In the genomic region with DNA sequence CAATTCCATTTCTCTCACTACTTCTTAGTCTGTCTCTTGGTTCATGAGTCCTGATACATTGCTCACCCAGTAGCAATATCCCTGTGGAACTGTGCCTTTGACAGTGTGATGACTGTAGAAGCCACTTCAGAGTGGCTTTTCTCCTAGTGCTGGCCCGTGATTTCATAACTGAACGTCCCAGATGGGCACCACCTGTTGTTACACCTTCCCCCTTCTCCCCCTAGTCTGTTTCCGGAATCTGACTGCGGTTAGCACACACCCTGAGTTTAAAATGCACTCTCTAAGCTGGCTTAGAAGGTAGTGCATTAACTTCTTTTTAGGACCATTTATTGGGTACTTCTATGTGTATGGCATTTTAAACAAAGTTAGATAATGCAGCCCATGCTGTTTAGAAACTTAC, we compare ENCODE assay signal across 18 cellular contexts.
"Had no signal": no experiment of that assay in that cellular context is flagged by ENCODE, and none has a peak within 500 bp of the region (broad histone marks: within the 10 kb centered on the region; RNA-seq: fewer than 3 reads in every experiment).

No MANE protein-coding gene starts in this region.

- H3K4me1 Mint-ChIP-seq: stimulated activated naive B cell treated with anti-CD40 and anti-IgM and Interleukin-4, amounts not matched to agents 10 μg/mL and 1 μg/mL and 100 μg/mL, for 72 hours had no signal

- ATAC-seq: left lobe of liver; naive thymus-derived CD8-positive, alpha-beta T cell; psoas muscle; sciatic nerve; stimulated activated naive B cell treated with anti-CD40 and anti-IgM and Interleukin-4, amounts not matched to agents 10 μg/mL and 1 μg/mL and 100 μg/mL, for 72 hours had no signal

- DNase-seq: effector memory CD4-positive, alpha-beta T cell; gastrocnemius medialis; islet precursor cell; mammary epithelial cell; naive thymus-derived CD8-positive, alpha-beta T cell; psoas muscle; spleen; stimulated activated CD4-positive, alpha-beta T cell treated with anti-CD3 and anti-CD28 coated beads, Interleukin-15, amount 100 ng/mL, for 24 hours; stimulated activated CD4-positive, alpha-beta T cell treated with anti-CD3 and anti-CD28 coated beads, Interleukin-1b, Interleukin-23, amount 100 ng/mL, for 48 hours; stimulated activated CD4-positive, alpha-beta T cell treated with anti-CD3 and anti-CD28 coated beads, Interleukin-4, amount 100 ng/mL, for 24 hours; stimulated activated naive B cell treated with anti-CD40 and anti-IgM and Interleukin-4, amounts not matched to agents 10 μg/mL and 1 μg/mL and 100 μg/mL, for 72 hours; stomach; transverse colon had no signal

- H3K4me3 ChIP-seq: esophagus muscularis mucosa, gastrocnemius medialis, psoas muscle, spleen, stomach, thoracic aorta, transverse colon had no signal

- H3K9me3 ChIP-seq: esophagus muscularis mucosa, gastrocnemius medialis, neutrophil, psoas muscle, spleen, stomach, thoracic aorta, transverse colon had no signal

- H3K4me3 Mint-ChIP-seq: stimulated activated naive B cell treated with anti-CD40 and anti-IgM and Interleukin-4, amounts not matched to agents 10 μg/mL and 1 μg/mL and 100 μg/mL, for 72 hours had no signal

- H3K27ac Mint-ChIP-seq: stimulated activated naive B cell treated with anti-CD40 and anti-IgM and Interleukin-4, amounts not matched to agents 10 μg/mL and 1 μg/mL and 100 μg/mL, for 72 hours had no signal

- H3K27me3 Mint-ChIP-seq: naive thymus-derived CD8-positive, alpha-beta T cell; stimulated activated naive B cell treated with anti-CD40 and anti-IgM and Interleukin-4, amounts not matched to agents 10 μg/mL and 1 μg/mL and 100 μg/mL, for 72 hours had no signal
